Comparison of ENCODE assay signal across 19 cellular contexts in genomic region chr7:2861509-2861908, GRCh38. TPM values are rescaled to one million over a fixed set of nuclear protein-coding genes. Genes with fewer than 3 reads are reported as not detected.
DNase-seq lines count a peak whose midpoint lies in the region; ATAC-seq, FAIRE-seq and TF ChIP-seq lines count a peak whose summit lies in the region.
"Had no signal": no experiment of that assay in that cellular context is flagged by ENCODE, and none has a peak within 500 bp of the region (broad histone marks: within the 10 kb centered on the region; RNA-seq: fewer than 3 reads in every experiment).

No MANE protein-coding gene starts in this region.

- H3K27me3 Mint-ChIP-seq in Calu3 (ENCODE audit: unreplicated experiment), result no peaks in the 10 kb centered on the region
- H3K27me3 Mint-ChIP-seq in stimulated activated naive CD8-positive, alpha-beta T cell treated with anti-CD3 and anti-CD28 coated beads, Interleukin-15, amount 100 ng/mL, for 72 hours, result no peaks in the 10 kb centered on the region
- H3K27me3 Mint-ChIP-seq: CD4-positive, alpha-beta memory T cell had no signal

- no peak for FAIRE-seq in K562 (lab: Jason Lieb, UNC)
- FAIRE-seq: GM12891, GM18507, H54 had no signal

- H3K27ac Mint-ChIP-seq in Calu3 (ENCODE audit: unreplicated experiment), result peak overlapping the region; percentile 100
- H3K27ac Mint-ChIP-seq in stimulated activated naive CD8-positive, alpha-beta T cell treated with anti-CD3 and anti-CD28 coated beads, Interleukin-15, amount 100 ng/mL, for 72 hours, result peak overlapping the region in 1 of 2 donors; percentile 34
- H3K27ac Mint-ChIP-seq: GM23338 had no signal

- peaks cover 30% of the 10 kb centered on the region for H3K36me3 Mint-ChIP-seq in Calu3 (ENCODE audit: insufficient read depth, unreplicated experiment)

- BruUV-seq in Calu3 (replicated peaks; lab: Mats Ljungman, UMichigan) (no TSS peak), K562 (replicated peaks; lab: Mats Ljungman, UMichigan) (no TSS peak)

- H3K4me1 Mint-ChIP-seq in Calu3 (ENCODE audit: low read depth, unreplicated experiment), result peaks cover 48% of the 10 kb centered on the region
- H3K4me1 Mint-ChIP-seq in stimulated activated naive CD8-positive, alpha-beta T cell treated with anti-CD3 and anti-CD28 coated beads, Interleukin-15, amount 100 ng/mL, for 72 hours, result peaks cover 31% of the 10 kb centered on the region

- H3K9me3 ChIP-seq in K562 (replicated peaks; ENCODE audit: control insufficient read depth, insufficient read depth, low read depth, low read length) (no peaks in the 10 kb centered on the region), stomach (no peaks in the 10 kb centered on the region)
- H3K9me3 ChIP-seq: BE2C had no signal

- ATAC-seq in K562, result no peak
- ATAC-seq in stimulated activated naive CD8-positive, alpha-beta T cell treated with anti-CD3 and anti-CD28 coated beads, Interleukin-15, amount 100 ng/mL, for 72 hours, result no peak
- ATAC-seq: GM23338 had no signal

- peaks cover 0 to 15% of the 10 kb centered on the region in 2 experiments; a peak in 3 of 5 replicates for H3K4me1 ChIP-seq in K562 (replicated peaks in 1 of 2; ENCODE audit: control insufficient read depth in 2 of 2, insufficient read depth in 2 of 2, low read length in 2 of 2)
- H3K4me1 ChIP-seq in stomach, result peaks cover 21 to 35% (median 28%) of the 10 kb centered on the region in 4 donors

- CTCF ChIA-PET in Calu3 (lab: Charles Lee) (interaction anchor here (0.7 to 1.7 kb wide), 4 partner anchors 41 to 439 kb away, joined by 3 to 14 read pairs (median 5); partner anchors contain the start of gene SDK1), K562 (lab: Yijun Ruan, JAX; ENCODE audit: low intra/inter-chr PET ratio) (no interaction called here)

- H3K4me2 ChIP-seq in K562 (ENCODE audit: insufficient read depth, low read length), result no peak overlapping the region
- H3K4me2 ChIP-seq: GM23338 had no signal

- no peaks in the 10 kb centered on the region for H3K9me3 Mint-ChIP-seq in Calu3 (ENCODE audit: low read depth, unreplicated experiment)
- H3K9me3 Mint-ChIP-seq in stimulated activated naive CD8-positive, alpha-beta T cell treated with anti-CD3 and anti-CD28 coated beads, Interleukin-15, amount 100 ng/mL, for 72 hours, result no peaks in the 10 kb centered on the region
- H3K9me3 Mint-ChIP-seq: GM23338 had no signal

- no peak overlapping the region for H2AFZ ChIP-seq in K562 (ENCODE audit: low read depth, low read length)

- intact Hi-C loops in Calu3 (cut with micrococcal nuclease; ENCODE audit: unreplicated experiment), result loop anchor here (2.0 to 10.0 kb wide), 4 partner anchors 17 to 1033 kb away; partner anchors contain the start of gene GNA12
- intact Hi-C loops in K562 (cut with micrococcal nuclease), result loop anchor here (10.0 kb wide), 1 partner anchor 203 kb away; no protein-coding TSS in a partner anchor
- intact Hi-C loops in stomach (cut with DNase I; ENCODE audit: low total_unique reads), result no loop called here

- H3K79me2 ChIP-seq in K562 (ENCODE audit: control insufficient read depth, insufficient read depth, low read length), result no peaks in the 10 kb centered on the region

- H3K4me3 ChIP-seq in K562 (no peak overlapping the region), stomach (no peak overlapping the region)
- H3K4me3 ChIP-seq: GM23338 had no signal

- peaks cover 2% of the 10 kb centered on the region for H3K9me1 ChIP-seq in K562 (ENCODE audit: control insufficient read depth, insufficient read depth, low read length)

- H3K27ac ChIP-seq in 22Rv1 (peak overlapping the region; percentile 76), K562 (ENCODE audit: extremely low read depth, low read depth, low read length) (no peak overlapping the region), stomach (peak overlapping the region in 4 of 5 donors; percentile 66 to 86 (median 82))
- H3K27ac ChIP-seq: HL-60 had no signal

- H3K9ac ChIP-seq in K562 (ENCODE audit: insufficient read depth in 1 of 2, low read depth in 2 of 2, low read length in 2 of 2), result no peak overlapping the region

- POLR2A ChIA-PET in K562 (lab: Yijun Ruan, JAX), result no interaction called here

- TF ChIP-seq RAD21 in K562 (CRISPR knock-in tag; conservative IDR thresholded peaks at IDR 0.05 in 1 of 2, IDR thresholded peaks at IDR 0.05 in 1 of 2), result no peak

- in situ Hi-C loops in K562 (cut with MboI) (loop anchor here (25.0 kb wide), 1 partner anchor 1026 kb away; no protein-coding TSS in a partner anchor), GM13976 (cut with MboI; ENCODE audit: low sequenced_read_pairs, unreplicated experiment) (no loop called here)

- no peak for TF ChIP-seq POLR2A in K562 (conservative IDR thresholded peaks at IDR 0.05)
- no peak for TF ChIP-seq POLR2A in stomach (IDR thresholded peaks at IDR 0.05)

- H3K27me3 ChIP-seq in K562 (ENCODE audit: control insufficient read depth in 2 of 2, insufficient read depth in 2 of 2, low read length in 2 of 2) (peaks cover 0 to 3% of the 10 kb centered on the region in 2 experiments; a peak in 1 of 5 replicates), stomach (no peaks in the 10 kb centered on the region)
- H3K27me3 ChIP-seq: BE2C had no signal

- 36% methylated on average over 4 of the region's 4 CpGs for WGBS in K562 (ENCODE audit: insufficient coverage, low coverage, missing lambda C conversion rate)
- 84 to 93% (median 87%) methylated on average over 4 of the region's 4 CpGs for WGBS in stomach, 5 donors

- H3K4me3 Mint-ChIP-seq in Calu3 (ENCODE audit: low read depth, unreplicated experiment), result no peak overlapping the region
- H3K4me3 Mint-ChIP-seq in stimulated activated naive CD8-positive, alpha-beta T cell treated with anti-CD3 and anti-CD28 coated beads, Interleukin-15, amount 100 ng/mL, for 72 hours, result no peak overlapping the region
- H3K4me3 Mint-ChIP-seq: GM23338 had no signal

- DNase-seq in Calu3 (no peak), K562 (ENCODE audit: extremely low read depth in 1 of 4, low spot score in 3 of 4) (no peak), stomach (no peak), GM13976 (ENCODE audit: low spot score) (no peak), DMS79 treated with DMSO at 0.1 percent for 48 hours (lab: John Stamatoyannopoulos, UW) (no peak)
- no peak for DNase-seq in stimulated activated naive CD8-positive, alpha-beta T cell treated with anti-CD3 and anti-CD28 coated beads, Interleukin-15, amount 100 ng/mL, for 72 hours
- DNase-seq: BE2C; CD4-positive, alpha-beta memory T cell; DND-41; EL; HCEC 1CT; IMR-90; KBM-7 had no signal

- no peaks in the 10 kb centered on the region for H3K36me3 ChIP-seq in K562 (ENCODE audit: control insufficient read depth, insufficient read depth, low read length)
- H3K36me3 ChIP-seq in stomach, result no peaks in the 10 kb centered on the region
- H3K36me3 ChIP-seq: BE2C had no signal

- TF ChIP-seq CTCF in 22Rv1 (IDR thresholded peaks at IDR 0.05), result no peak
- TF ChIP-seq CTCF in Calu3 (IDR thresholded peaks at IDR 0.05; ENCODE audit: unreplicated experiment), result no peak
- no peak for TF ChIP-seq CTCF in K562 (IDR thresholded peaks at IDR 0.05 in 2 of 3, conservative IDR thresholded peaks at IDR 0.05 in 1 of 3; ENCODE audit: insufficient read depth in 2 of 3, low read depth in 1 of 3, low read length in 3 of 3)
- TF ChIP-seq CTCF in stomach (IDR thresholded peaks at IDR 0.05), result no peak
- no peak for TF ChIP-seq CTCF in GM13976 (IDR thresholded peaks at IDR 0.05; ENCODE audit: borderline replicate concordance, control extremely low read depth, extremely low read depth, insufficient read depth, missing control alignments)

- H4K20me1 ChIP-seq in K562 (replicated peaks; ENCODE audit: control insufficient read depth, insufficient read depth, low read length), result no peaks in the 10 kb centered on the region

- TF ChIP-seq EP300 in K562 (IDR thresholded peaks at IDR 0.05; ENCODE audit: low read length) (no peak), stomach (IDR thresholded peaks at IDR 0.05) (no peak)

TF ChIP-seq in K562, 482 proteins besides CTCF, POLR2A, EP300 and RAD21:
- TF ChIP-seq ETV1 (tag; conservative IDR thresholded peaks at IDR 0.05; ENCODE audit: low read depth) (no peak), ZNF121 (CRISPR knock-in tag; conservative IDR thresholded peaks at IDR 0.05) (peak; percentile 51)
TF ChIP-seq in K562: peak in this region for 1.

RNA-seq across cellular contexts. Expression of gene GNA12, which starts 17.4 kb away (rescaled TPM):
- total RNA-seq in Calu3 (2022), result 75.4 and 78.3 TPM in 2 replicates
- total RNA-seq in K562 (2011; cell fraction: chromatin; rRNA removed; ENCODE audit: low replicate concordance), result 34.3 and 48.1 TPM in 2 replicates
- total RNA-seq in K562 (2011; cell fraction: nucleolus; rRNA removed), result 27.5 and 29.5 TPM in 2 replicates
- 23.2 and 24.7 TPM in 2 replicates for total RNA-seq in K562 (2011; cell fraction: nucleoplasm; rRNA removed)
- total RNA-seq in K562 (2014; rRNA removed), result 3.6 and 6.3 TPM in 2 replicates
- 6.6 and 8.4 TPM in 2 replicates for total RNA-seq in K562 (2014; rRNA removed; fragmentation: Illumina TruSeq; extraction: Trizol)
- 9.2 and 9.6 TPM in 2 replicates for total RNA-seq in K562 (2015; rRNA removed; fragmentation: Illumina TruSeq; extraction: Trizol)
- total RNA-seq in K562 (2021), result 24.5 and 25.0 TPM in 2 replicates
- 32.7 and 34.2 TPM in 2 replicates for polyA plus RNA-seq in K562 (2011; rRNA removed)
- polyA plus RNA-seq in K562 (2011; cell fraction: cytosol; rRNA removed), result 30.5 and 36.3 TPM in 2 replicates
- 18.5 and 19.3 TPM in 2 replicates for polyA plus RNA-seq in K562 (2011; cell fraction: nucleus; rRNA removed)
- 18.1 and 31.2 TPM in 2 replicates for polyA plus RNA-seq in K562 (2012)
- 19.4 and 20.7 TPM in 2 replicates for polyA plus RNA-seq in K562 (2014; fragmentation: Illumina TruSeq; extraction: Trizol)
- 1 to 10 TPM in 1 of 2 experiments, under 1 TPM in 1; 0.65 to 2.2 TPM for polyA plus RNA-seq in K562 (2014; fragmentation: Nextera tagmentation; extraction: Ambion mirVana)
- 16.4 and 18.3 TPM in 2 replicates for polyA plus RNA-seq in K562 (2014; rRNA removed)
- polyA minus RNA-seq in K562 (2011; rRNA and poly(A)+ RNA removed), result 30.0 and 50.8 TPM in 2 replicates
- polyA minus RNA-seq in K562 (2011; cell fraction: cytosol; rRNA and poly(A)+ RNA removed), result 22.2 and 27.2 TPM in 2 replicates
- polyA minus RNA-seq in K562 (2011; cell fraction: nucleus; rRNA and poly(A)+ RNA removed), result 6.3 and 10.7 TPM in 2 replicates
- 10 to 100 TPM in 4 of 5 donors, 1 to 10 TPM in 1; 2.0 to 54.6 (median 28.6) TPM for total RNA-seq in stomach
- polyA plus RNA-seq in stomach, result 10 to 100 TPM in 2 of 3 donors, 1 to 10 TPM in 1; 6.0 to 24.7 (median 19.4) TPM
